14 cellular contexts compared by ENCODE assay signal in genomic region chr7:128206747-128207500, GRCh38. TPM values are rescaled to one million over a fixed set of nuclear protein-coding genes. Genes with fewer than 3 reads are reported as not detected.
DNase-seq lines count a peak whose midpoint lies in the region; ATAC-seq, FAIRE-seq and TF ChIP-seq lines count a peak whose summit lies in the region.
"Had no signal": no experiment of that assay in that cellular context is flagged by ENCODE, and none has a peak within 500 bp of the region (broad histone marks: within the 10 kb centered on the region; RNA-seq: fewer than 3 reads in every experiment).

No MANE protein-coding gene starts in this region.

- H2BK120ac ChIP-seq in H1 (replicated peaks; ENCODE audit: low read depth, low read length) = no peak overlapping the region

- H2BK15ac ChIP-seq in H1 (ENCODE audit: low read length) = no peak overlapping the region

- peak overlapping the region; percentile 4; the same call in 1 of the 2 replicates for H4K8ac ChIP-seq in H1 (ENCODE audit: extremely low read depth, insufficient read depth, low read length)

- H3K14ac ChIP-seq in H1 (ENCODE audit: insufficient read length) = no peak overlapping the region

- no peak overlapping the region for H3K56ac ChIP-seq in H1 (replicated peaks; ENCODE audit: insufficient read length, low read depth, low read length)

- H3K79me2 ChIP-seq in H1 (ENCODE audit: control insufficient read depth in 1 of 2, insufficient read depth in 2 of 2, low read length in 2 of 2) (no peaks in the 10 kb centered on the region), osteoblast (ENCODE audit: insufficient read depth, low read length) (no peaks in the 10 kb centered on the region)

- H3K4me3 ChIP-seq in HEK293 (ENCODE audit: low read depth, low read length) (no peak overlapping the region), H1 (ENCODE audit: extremely low read depth in 1 of 4, insufficient read depth in 2 of 4, low read depth in 3 of 4, low read length in 4 of 4) (no peak overlapping the region), osteoblast (ENCODE audit: insufficient read depth, low read length) (no peak overlapping the region)
- H3K4me3 ChIP-seq: BLaER1 treated with 17β-estradiol and CSF1 and Interleukin-3, amounts not matched to agents 10 nM and 100 nM had no signal

- DNase-seq in activated CD4-positive, CD25-positive, alpha-beta regulatory T cell treated with anti-CD3 and anti-CD28 coated beads, Interleukin-2, amount 50 U/mL, for 72 hours = peak; percentile 17
- DNase-seq in H1 (ENCODE audit: low read depth in 1 of 2, low spot score in 2 of 2) (no peak), left colon (no peak), osteoblast (ENCODE audit: insufficient read length, low spot score, missing footprints) (no peak)
- DNase-seq: ACHN; Calu3; CD4-positive, alpha-beta T cell; KBM-7 had no signal

- H4K91ac ChIP-seq in H1 (replicated peaks; ENCODE audit: insufficient read length, low read length) = no peak overlapping the region

- H2BK12ac ChIP-seq in H1 (ENCODE audit: low read depth, low read length) = no peak overlapping the region

- H3K4ac ChIP-seq in H1 (replicated peaks; ENCODE audit: insufficient read length, low read depth, low read length) = no peak overlapping the region

- H2BK20ac ChIP-seq in H1 (ENCODE audit: low read length) = no peak overlapping the region

- no peak overlapping the region for H4K5ac ChIP-seq in H1 (ENCODE audit: insufficient read length, low read depth, low read length)

- WGBS in H1 (ENCODE audit: extremely low coverage in 1 of 2, insufficient coverage in 1 of 2, insufficient read length in 1 of 2, insufficient replicate concordance in 2 of 2, low coverage in 1 of 2, low lambda C conversion rate in 2 of 2, missing lambda C conversion rate in 1 of 2), 2 experiments = 91% methylated on average over 9 of the region's 9 CpGs; no CpG with 5 or more reads in 1 of the 2 experiments

- no peaks in the 10 kb centered on the region for H3K23me2 ChIP-seq in H1 (ENCODE audit: low read depth, low read length)

- no peak overlapping the region for H3K23ac ChIP-seq in H1 (ENCODE audit: insufficient read length)

- intact Hi-C loops in left colon (cut with DNase I, micrococcal nuclease) = loop anchor here in 1 of 2 donors (10.0 kb wide), 1 partner anchor 72 kb away; no protein-coding TSS in a partner anchor

- ATAC-seq in activated CD4-positive, CD25-positive, alpha-beta regulatory T cell treated with anti-CD3 and anti-CD28 coated beads, Interleukin-2, amount 50 U/mL, for 24 hours = no peak
- no peak for ATAC-seq in left colon
- ATAC-seq in GM19467 (IDR thresholded peaks at IDR 0.05; ENCODE audit: unreplicated experiment) = no peak

- FAIRE-seq in H1 (lab: Jason Lieb, UNC) = no peak

- TF ChIP-seq EP300 in H1 (IDR thresholded peaks at IDR 0.05; ENCODE audit: borderline replicate concordance in 1 of 2, low read depth in 2 of 2, low read length in 2 of 2) = no peak

- H2AK5ac ChIP-seq in H1 (ENCODE audit: low read depth, low read length) = no peak overlapping the region

- no peaks in the 10 kb centered on the region for H3K36me3 ChIP-seq in HEK293 (ENCODE audit: control insufficient read depth in 2 of 2, insufficient read depth in 1 of 2, low read length in 2 of 2)
- H3K36me3 ChIP-seq in H1 (ENCODE audit: control insufficient read depth in 2 of 4, insufficient read depth in 4 of 4, low read length in 3 of 4) = no peaks in the 10 kb centered on the region
- no peaks in the 10 kb centered on the region for H3K36me3 ChIP-seq in osteoblast (ENCODE audit: insufficient read depth, low read length)
- H3K36me3 ChIP-seq: BLaER1 treated with 17β-estradiol and CSF1 and Interleukin-3, amounts not matched to agents 10 nM and 100 nM had no signal

- TF ChIP-seq CTCF in HEK293 (tag by site-specific recombination; IDR thresholded peaks at IDR 0.05) (no peak), H1 (IDR thresholded peaks at IDR 0.05; ENCODE audit: control extremely low read depth in 1 of 3, insufficient read depth in 1 of 3, low read depth in 1 of 3, low read length in 3 of 3) (no peak), osteoblast (IDR thresholded peaks at IDR 0.05; ENCODE audit: extremely low read depth, low read depth, low read length) (no peak)

- no peaks in the 10 kb centered on the region for H3K79me1 ChIP-seq in H1 (ENCODE audit: low read depth, low read length)

- H3K4me2 ChIP-seq in H1 (ENCODE audit: insufficient read depth in 1 of 2, low read depth in 2 of 2, low read length in 2 of 2) (no peak overlapping the region), osteoblast (ENCODE audit: insufficient read depth, low read length) (no peak overlapping the region)
- H3K4me2 ChIP-seq: BLaER1 treated with 17β-estradiol and CSF1 and Interleukin-3, amounts not matched to agents 10 nM and 100 nM had no signal

- POLR2A ChIA-PET in HEK293 (lab: Yijun Ruan, JAX) = no interaction called here
- POLR2A ChIA-PET in H1 (lab: Charles Lee; ENCODE audit: partially characterized antibody) = interaction anchor here (1.3 kb wide), 1 partner anchor 71 kb away, joined by 4 read pairs; no protein-coding TSS in a partner anchor

- H4K20me1 ChIP-seq in H1 (replicated peaks in 1 of 2; ENCODE audit: control insufficient read depth in 1 of 2, insufficient read depth in 2 of 2, low read length in 2 of 2) (peaks cover 0 to 1% of the 10 kb centered on the region in 2 experiments), osteoblast (ENCODE audit: insufficient read depth, low read length) (no peaks in the 10 kb centered on the region)
- H4K20me1 ChIP-seq: BLaER1 treated with 17β-estradiol and CSF1 and Interleukin-3, amounts not matched to agents 10 nM and 100 nM had no signal

- no peak overlapping the region for H2BK5ac ChIP-seq in H1 (ENCODE audit: low read depth, low read length)

- no peak for TF ChIP-seq RAD21 in H1 (IDR thresholded peaks at IDR 0.05 in 1 of 2, conservative IDR thresholded peaks at IDR 0.05 in 1 of 2; ENCODE audit: low read depth in 2 of 2, low read length in 2 of 2)

- no peak overlapping the region; the same call in 1 of the 2 replicates for H3K18ac ChIP-seq in H1 (ENCODE audit: extremely low read depth, low read length)

- H3K4me1 ChIP-seq in HEK293 (ENCODE audit: control insufficient read depth, insufficient read depth, low read length) = no peaks in the 10 kb centered on the region
- peaks cover 3 to 14% (median 7%) of the 10 kb centered on the region in 4 experiments for H3K4me1 ChIP-seq in H1 (replicated peaks in 1 of 4; ENCODE audit: control insufficient read depth in 3 of 4, insufficient read depth in 4 of 4, low read length in 3 of 4)
- no peaks in the 10 kb centered on the region for H3K4me1 ChIP-seq in osteoblast (ENCODE audit: insufficient read depth, low read length)

- H3K9me3 ChIP-seq in HEK293 (ENCODE audit: control insufficient read depth, insufficient read depth, low read depth, low read length) (no peaks in the 10 kb centered on the region), H1 (ENCODE audit: insufficient read depth in 2 of 2, low read depth in 1 of 2, low read length in 1 of 2) (no peaks in the 10 kb centered on the region), osteoblast (ENCODE audit: low read depth, low read length) (no peaks in the 10 kb centered on the region)

- H2AFZ ChIP-seq in H1 (ENCODE audit: low read length) = no peak overlapping the region
- H2AFZ ChIP-seq in osteoblast (ENCODE audit: low read length) = no peak overlapping the region

- CTCF ChIA-PET in HEK293 (lab: Yijun Ruan, JAX) (interaction anchor here (0.7 to 7.2 kb wide), 10 partner anchors 8 to 498 kb away, joined by 3 to 148 read pairs (median 6); no protein-coding TSS in a partner anchor), H1 (lab: Charles Lee; ENCODE audit: partially characterized antibody) (interaction anchor here (0.8 to 18.6 kb wide), 32 partner anchors 8 to 496 kb away, joined by 3 to 347 read pairs (median 36); no protein-coding TSS in a partner anchor)

- TF ChIP-seq POLR2A in H1 (IDR thresholded peaks at IDR 0.05; ENCODE audit: control extremely low read depth in 1 of 2, low read depth in 2 of 2, low read length in 2 of 2) = no peak

- no peak overlapping the region for H3K9ac ChIP-seq in H1 (replicated peaks in 1 of 4; ENCODE audit: extremely low read depth in 1 of 4, low read depth in 3 of 4, low read length in 3 of 4)
- H3K9ac ChIP-seq: BLaER1 treated with 17β-estradiol and CSF1 and Interleukin-3, amounts not matched to agents 10 nM and 100 nM had no signal

- H3K27ac ChIP-seq in HEK293 (ENCODE audit: extremely low read depth, low read depth, low read length) = no peak overlapping the region
- no peak overlapping the region for H3K27ac ChIP-seq in H1 (ENCODE audit: low read depth, low read length)
- H3K27ac ChIP-seq in osteoblast (ENCODE audit: low read depth, low read length) = no peak overlapping the region

- H3K27me3 ChIP-seq in H1 (replicated peaks in 1 of 4; ENCODE audit: control insufficient read depth in 3 of 4, extremely low read depth in 1 of 4, insufficient read depth in 3 of 4, low read length in 3 of 4) (peaks cover 8 to 29% (median 24%) of the 10 kb centered on the region in 4 experiments), osteoblast (ENCODE audit: insufficient read depth, low read length) (peaks cover 39% of the 10 kb centered on the region)

TF ChIP-seq in H1, 55 proteins besides CTCF, POLR2A, EP300 and RAD21 (continues in another document):
- TF ChIP-seq RFX5 (IDR thresholded peaks at IDR 0.05; ENCODE audit: borderline replicate concordance, low read depth, low read length) (no peak), CEBPB (IDR thresholded peaks at IDR 0.05; ENCODE audit: low read depth, low read length) (no peak), PHF8 (conservative IDR thresholded peaks at IDR 0.05; ENCODE audit: low read depth, low read length) (no peak), HDAC6 (IDR thresholded peaks at IDR 0.05; ENCODE audit: low read depth, low read length) (no peak), MAFK (IDR thresholded peaks at IDR 0.05; ENCODE audit: low read depth, low read length) (no peak), GTF2F1 (IDR thresholded peaks at IDR 0.05; ENCODE audit: borderline replicate concordance, low read depth, low read length) (no peak)

RNA-seq across cellular contexts. Expression of gene LEP, which starts 34.2 kb away (rescaled TPM):
- total RNA-seq in H1 (2021; fragmentation: NEBNext Ultra II Directional; extraction: Animal tissue kit (Norgen Biotek cat#: 25700)) = not detected in 2 replicates
- not detected in 2 replicates for polyA plus RNA-seq in H1 (2011; rRNA removed)
- not detected for polyA plus RNA-seq in H1 (2011; cell fraction: cytosol; rRNA removed)
- polyA plus RNA-seq in H1 (2011; cell fraction: nucleus; rRNA removed) = not detected
- not detected in 4 replicates for polyA plus RNA-seq in H1 (2012, experiment 1 of 2)
- not detected for polyA plus RNA-seq in H1 (2012, experiment 2 of 2)
- not detected for polyA plus RNA-seq in H1 (2013, experiment 1 of 2)
- polyA plus RNA-seq in H1 (2013, experiment 2 of 2) = not detected
- polyA minus RNA-seq in H1 (2011; rRNA and poly(A)+ RNA removed) = not detected in 2 replicates
- polyA minus RNA-seq in H1 (2011; cell fraction: cytosol; rRNA and poly(A)+ RNA removed) = not detected
- polyA minus RNA-seq in H1 (2011; cell fraction: nucleus; rRNA and poly(A)+ RNA removed) = not detected
- total RNA-seq in left colon = under 1 TPM in 1 of 2 donors, not detected in 1; 0.75 TPM
- under 0.01 and 0.36 TPM in 2 replicates for total RNA-seq in osteoblast
- total RNA-seq: A172; Calu3; CD4-positive, alpha-beta T cell; H7 had no signal
